Comparison of ENCODE assay signal across 8 cellular contexts in genomic region chr1:64469977-64470669, GRCh38. TPM values are rescaled to one million over a fixed set of nuclear protein-coding genes. Genes with fewer than 3 reads are reported as not detected.
DNase-seq lines count a peak whose midpoint lies in the region; ATAC-seq and TF ChIP-seq lines count a peak whose summit lies in the region.

TSS of gene CACHD1 (plus strand) at chr1:64470129. CDS start at chr1:64470745, 616 bp downstream.

- peak; percentile 61 for DNase-seq in DMS 273 treated with DMSO at 0.1 percent for 48 hours (lab: John Stamatoyannopoulos, UW)
- DNase-seq in LNCaP clone FGC (ENCODE audit: low read depth) = no peak
- DNase-seq in SK-N-SH = peak; percentile 95
- DNase-seq in adrenal gland = peak; percentile 84 to 89 (median 86)
- DNase-seq in left cardiac atrium = peak; percentile 83
- peak; percentile 50 to 94 (median 70) for DNase-seq in posterior cingulate gyrus
- DNase-seq in tibial artery = peak; percentile 84 to 85

- H3K9me3 ChIP-seq in SK-N-SH = no peaks in the 10 kb centered on the region
- no peaks in the 10 kb centered on the region for H3K9me3 ChIP-seq in adrenal gland (replicated peaks in 1 of 3)
- H3K9me3 ChIP-seq in tibial artery = no peaks in the 10 kb centered on the region

- TF ChIP-seq EP300 in SK-N-SH (IDR thresholded peaks at IDR 0.05; ENCODE audit: borderline replicate concordance in 1 of 2, low read depth in 1 of 2, low read length in 1 of 2) = peak in 1 of 2 experiments; percentile 55; a peak in 1 of 4 replicates

- TF ChIP-seq POLR2A in adrenal gland (IDR thresholded peaks at IDR 0.05) = peak in 1 of 2 donors; percentile 49

- no peaks in the 10 kb centered on the region for H3K9me2 ChIP-seq in SK-N-SH

- no peaks in the 10 kb centered on the region for H3F3A ChIP-seq in SK-N-SH (replicated peaks; ENCODE audit: insufficient read depth)

- H3K27me3 ChIP-seq in SK-N-SH (ENCODE audit: insufficient read depth) = no peaks in the 10 kb centered on the region
- H3K27me3 ChIP-seq in adrenal gland = no peaks in the 10 kb centered on the region
- no peaks in the 10 kb centered on the region for H3K27me3 ChIP-seq in tibial artery

- WGBS in SK-N-SH (ENCODE audit: low lambda C conversion rate) = under 1% methylated on average over 43 of the region's 84 CpGs
- WGBS in adrenal gland, 4 donors = 0% methylated on average over 9 to 84 of the region's 84 CpGs

- intact Hi-C loops in adrenal gland (cut with DNase I) = loop anchor here (5.0 to 10.0 kb wide), 4 partner anchors 37 to 205 kb away; no protein-coding TSS in a partner anchor
- intact Hi-C loops in left cardiac atrium (cut with DNase I) = loop anchor here in 1 of 2 donors (5.0 kb wide), 1 partner anchor 207 kb away; no protein-coding TSS in a partner anchor
- intact Hi-C loops in posterior cingulate gyrus (cut with DNase I) = loop anchor here (10.0 kb wide), 1 partner anchor 205 kb away; no protein-coding TSS in a partner anchor
- intact Hi-C loops in tibial artery (cut with DNase I; ENCODE audit: low total_unique reads) = loop anchor here (5.0 kb wide), 1 partner anchor 207 kb away; no protein-coding TSS in a partner anchor

- H3K9ac ChIP-seq in SK-N-SH = peak within 1 kb of the TSS; percentile 75; the same call in 1 of the 2 replicates

- H3K79me2 ChIP-seq in SK-N-SH (ENCODE audit: insufficient read depth) = peaks cover 18% of the 10 kb centered on the region; the same call in 1 of the 2 replicates

- H3K4me1 ChIP-seq in SK-N-SH (ENCODE audit: control insufficient read depth in 1 of 2, insufficient read depth in 2 of 2, low read depth in 1 of 2, low read length in 1 of 2) (peaks cover 5 to 22% of the 10 kb centered on the region in 2 experiments), adrenal gland (replicated peaks in 1 of 2) (peaks cover 18 to 27% of the 10 kb centered on the region in 2 donors), tibial artery (peaks cover 0 to 35% (median 13%) of the 10 kb centered on the region in 4 donors)

- ATAC-seq in GM21737 (IDR thresholded peaks at IDR 0.05; ENCODE audit: unreplicated experiment) = peak; percentile 67
- ATAC-seq in left cardiac atrium = peak; percentile 87 to 88

- TF ChIP-seq CTCF in LNCaP clone FGC (IDR thresholded peaks at IDR 0.05; ENCODE audit: control insufficient read depth, extremely low read depth, insufficient read depth) (peak; percentile 36), SK-N-SH (IDR thresholded peaks at IDR 0.05) (peak; percentile 35), adrenal gland (IDR thresholded peaks at IDR 0.05) (peak in 5 of 6 experiments; percentile 9 to 49 (median 42)), tibial artery (IDR thresholded peaks at IDR 0.05) (peak; percentile 43 to 57)

- H3K4me2 ChIP-seq in SK-N-SH = peak within 1 kb of the TSS; percentile 85

- no peaks in the 10 kb centered on the region for H4K20me1 ChIP-seq in SK-N-SH (ENCODE audit: insufficient read depth)

- H3K36me3 ChIP-seq in SK-N-SH (replicated peaks in 1 of 2; ENCODE audit: control insufficient read depth in 1 of 2, insufficient read depth in 2 of 2, low read length in 1 of 2) = no peaks in the 10 kb centered on the region
- no peaks in the 10 kb centered on the region for H3K36me3 ChIP-seq in adrenal gland (replicated peaks in 1 of 2)
- no peaks in the 10 kb centered on the region for H3K36me3 ChIP-seq in tibial artery

- CTCF ChIA-PET in SK-N-SH (lab: Yijun Ruan, JAX) = interaction anchor here (0.6 kb wide), 1 partner anchor 22 kb away, joined by 5 read pairs; no protein-coding TSS in a partner anchor

- H3K27ac ChIP-seq in SK-N-SH (ENCODE audit: low read depth in 2 of 2, low read length in 1 of 2) = peak within 1 kb of the TSS; percentile 67 to 87
- peak within 1 kb of the TSS; percentile 30 to 88 (median 74) for H3K27ac ChIP-seq in adrenal gland
- H3K27ac ChIP-seq in tibial artery = peak within 1 kb of the TSS; percentile 76 to 89

- TF ChIP-seq RAD21 in SK-N-SH (IDR thresholded peaks at IDR 0.05; ENCODE audit: low read length) = peak; percentile 72

- POLR2A ChIA-PET in SK-N-SH (lab: Yijun Ruan, JAX) = no interaction called here

- H2AFZ ChIP-seq in SK-N-SH (ENCODE audit: low read depth) = peak within 1 kb of the TSS; percentile 100

- H3K4me3 ChIP-seq in LNCaP clone FGC (ENCODE audit: low read depth, low read length) (peak within 1 kb of the TSS; percentile 51), SK-N-SH (ENCODE audit: low read depth in 2 of 2, low read length in 1 of 2) (peak within 1 kb of the TSS; percentile 79 to 83), adrenal gland (peak within 1 kb of the TSS; percentile 43 to 100 (median 64)), tibial artery (peak within 1 kb of the TSS; percentile 73 to 87)

TF ChIP-seq in SK-N-SH, 30 proteins besides CTCF, POLR2A, EP300 and RAD21 (continues in another document):
- TF ChIP-seq CHD2 (IDR thresholded peaks at IDR 0.05; ENCODE audit: low read length, partially characterized antibody) = no peak
- peak; percentile 80 for TF ChIP-seq TAF1 (IDR thresholded peaks at IDR 0.05; ENCODE audit: borderline replicate concordance, low read depth, low read length)
- TF ChIP-seq ZBTB33 (IDR thresholded peaks at IDR 0.05; ENCODE audit: borderline replicate concordance, low read depth) = no peak
- peak; percentile 33; the same call in 1 of the 2 replicates for TF ChIP-seq ELF1 (IDR thresholded peaks at IDR 0.05)
- TF ChIP-seq TCF12 (IDR thresholded peaks at IDR 0.05) = peak; percentile 17; the same call in 1 of the 2 replicates
- no peak for TF ChIP-seq TEAD4 (IDR thresholded peaks at IDR 0.05; ENCODE audit: borderline replicate concordance, insufficient read depth)
- no peak for TF ChIP-seq NRF1 (IDR thresholded peaks at IDR 0.05; ENCODE audit: low read depth, low read length)
- TF ChIP-seq JUND (IDR thresholded peaks at IDR 0.05) = no peak
- no peak for TF ChIP-seq REST (IDR thresholded peaks at IDR 0.05; ENCODE audit: low read depth, low read length)
- TF ChIP-seq PBX3 (IDR thresholded peaks at IDR 0.05) = peak; percentile 88
- no peak for TF ChIP-seq FOXJ3 (CRISPR knock-in tag; IDR thresholded peaks at IDR 0.05)
- no peak for TF ChIP-seq USF1 (IDR thresholded peaks at IDR 0.05; ENCODE audit: borderline replicate concordance, low read depth)

RNA-seq across cellular contexts. Expression of gene CACHD1, which starts in this region (rescaled TPM):
- 2.2 and 2.4 TPM in 2 replicates for polyA plus RNA-seq in SK-N-SH (2012; rRNA removed)
- 3.2 TPM in 2 replicates for polyA plus RNA-seq in SK-N-SH (2012; cell fraction: cytosol; rRNA removed)
- polyA plus RNA-seq in SK-N-SH (2012; cell fraction: nucleus; rRNA removed) = 3.7 and 4.7 TPM in 2 replicates
- 10 to 100 TPM; 21.1 to 43.1 (median 32.7) TPM for total RNA-seq in adrenal gland
- polyA plus RNA-seq in adrenal gland = 10 to 100 TPM; 14.8 to 23.6 (median 15.8) TPM
- 1 to 10 TPM; 3.5 to 9.2 TPM for total RNA-seq in left cardiac atrium
